In genomic region chr16:887846-888245, GRCh38 we compare ENCODE assay signal across 1 cellular context.
TF ChIP-seq lines count a peak whose summit lies in the region.

No MANE protein-coding gene starts in this region.

TF ChIP-seq in HepG2, 621 proteins besides CTCF, POLR2A, EP300 and RAD21:
- TF ChIP-seq, protein P1, sequence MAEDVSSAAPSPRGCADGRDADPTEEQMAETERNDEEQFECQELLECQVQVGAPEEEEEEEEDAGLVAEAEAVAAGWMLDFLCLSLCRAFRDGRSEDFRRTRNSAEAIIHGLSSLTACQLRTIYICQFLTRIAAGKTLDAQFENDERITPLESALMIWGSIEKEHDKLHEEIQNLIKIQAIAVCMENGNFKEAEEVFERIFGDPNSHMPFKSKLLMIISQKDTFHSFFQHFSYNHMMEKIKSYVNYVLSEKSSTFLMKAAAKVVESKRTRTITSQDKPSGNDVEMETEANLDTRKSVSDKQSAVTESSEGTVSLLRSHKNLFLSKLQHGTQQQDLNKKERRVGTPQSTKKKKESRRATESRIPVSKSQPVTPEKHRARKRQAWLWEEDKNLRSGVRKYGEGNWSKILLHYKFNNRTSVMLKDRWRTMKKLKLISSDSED (CRISPR knock-in tag; IDR thresholded peaks at IDR 0.05) = no peak
- TF ChIP-seq ZNF17 (CRISPR knock-in tag; IDR thresholded peaks at IDR 0.05) = no peak
- TF ChIP-seq ZNF292 (CRISPR knock-in tag; IDR thresholded peaks at IDR 0.05; ENCODE audit: borderline replicate concordance, low read depth) = no peak
- TF ChIP-seq ZSCAN25 (CRISPR knock-in tag; IDR thresholded peaks at IDR 0.05) = no peak
- no peak for TF ChIP-seq ZNF296 (CRISPR knock-in tag; conservative IDR thresholded peaks at IDR 0.05)
- no peak for TF ChIP-seq NFIC (IDR thresholded peaks at IDR 0.05; ENCODE audit: low read length)
- TF ChIP-seq ARID5B (CRISPR knock-in tag; IDR thresholded peaks at IDR 0.05) = no peak
- TF ChIP-seq RBM22 (optimal IDR thresholded peaks at IDR 0.05; ENCODE audit: low read length) = no peak
- TF ChIP-seq, protein P2, sequence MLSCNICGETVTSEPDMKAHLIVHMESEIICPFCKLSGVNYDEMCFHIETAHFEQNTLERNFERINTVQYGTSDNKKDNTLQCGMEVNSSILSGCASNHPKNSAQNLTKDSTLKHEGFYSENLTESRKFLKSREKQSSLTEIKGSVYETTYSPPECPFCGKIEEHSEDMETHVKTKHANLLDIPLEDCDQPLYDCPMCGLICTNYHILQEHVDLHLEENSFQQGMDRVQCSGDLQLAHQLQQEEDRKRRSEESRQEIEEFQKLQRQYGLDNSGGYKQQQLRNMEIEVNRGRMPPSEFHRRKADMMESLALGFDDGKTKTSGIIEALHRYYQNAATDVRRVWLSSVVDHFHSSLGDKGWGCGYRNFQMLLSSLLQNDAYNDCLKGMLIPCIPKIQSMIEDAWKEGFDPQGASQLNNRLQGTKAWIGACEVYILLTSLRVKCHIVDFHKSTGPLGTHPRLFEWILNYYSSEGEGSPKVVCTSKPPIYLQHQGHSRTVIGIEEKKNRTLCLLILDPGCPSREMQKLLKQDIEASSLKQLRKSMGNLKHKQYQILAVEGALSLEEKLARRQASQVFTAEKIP (CRISPR knock-in tag; IDR thresholded peaks at IDR 0.05; ENCODE audit: borderline replicate concordance) = no peak
- TF ChIP-seq PAX8 (CRISPR knock-in tag; IDR thresholded peaks at IDR 0.05; ENCODE audit: borderline replicate concordance) = no peak
